Comparison of ENCODE assay signal across 9 cellular contexts in genomic region chr14:50335389-50335788, GRCh38. TPM values are rescaled to one million over a fixed set of nuclear protein-coding genes. Genes with fewer than 3 reads are reported as not detected.
DNase-seq lines count a peak whose midpoint lies in the region; ATAC-seq and TF ChIP-seq lines count a peak whose summit lies in the region.
"Had no signal": no experiment of that assay in that cellular context is flagged by ENCODE, and none has a peak within 500 bp of the region (broad histone marks: within the 10 kb centered on the region; RNA-seq: fewer than 3 reads in every experiment).

No MANE protein-coding gene starts in this region.

- H3K79me2 ChIP-seq in SK-N-SH (ENCODE audit: insufficient read depth): no peaks in the 10 kb centered on the region

- peak overlapping the region; percentile 24 for H3K27ac Mint-ChIP-seq in activated CD4-positive, alpha-beta memory T cell treated with anti-CD3 and anti-CD28 coated beads for 36 hours
- no peak overlapping the region for H3K27ac Mint-ChIP-seq in activated CD4-positive, alpha-beta memory T cell treated with anti-CD3 and anti-CD28 coated beads, Interleukin-2, amount 10 ng/mL, durations not matched to agents 7 days and 5 days

- no peaks in the 10 kb centered on the region for H3F3A ChIP-seq in SK-N-SH (replicated peaks; ENCODE audit: insufficient read depth)

- no peak overlapping the region for H3K9ac ChIP-seq in SK-N-SH

- peak; percentile 16; the same call in 1 of the 2 replicates for TF ChIP-seq CTCF in SK-N-SH (IDR thresholded peaks at IDR 0.05)

- H3K4me1 Mint-ChIP-seq in activated CD4-positive, alpha-beta memory T cell treated with anti-CD3 and anti-CD28 coated beads for 36 hours (ENCODE audit: low read depth): peaks cover 11% of the 10 kb centered on the region
- peaks cover 8% of the 10 kb centered on the region for H3K4me1 Mint-ChIP-seq in activated CD4-positive, alpha-beta memory T cell treated with anti-CD3 and anti-CD28 coated beads, Interleukin-2, amount 10 ng/mL, durations not matched to agents 7 days and 5 days

- 0 out of 2 replicates have a peak, but pooled peaks have one; percentile 30 for TF ChIP-seq RAD21 in SK-N-SH (IDR thresholded peaks at IDR 0.05; ENCODE audit: low read length)

- H3K4me2 ChIP-seq in SK-N-SH: peak overlapping the region; percentile 62

- H3K9me3 Mint-ChIP-seq in activated CD4-positive, alpha-beta memory T cell treated with anti-CD3 and anti-CD28 coated beads for 36 hours: no peaks in the 10 kb centered on the region
- H3K9me3 Mint-ChIP-seq in activated CD4-positive, alpha-beta memory T cell treated with anti-CD3 and anti-CD28 coated beads, Interleukin-2, amount 10 ng/mL, durations not matched to agents 7 days and 5 days: no peaks in the 10 kb centered on the region

- CTCF ChIA-PET in activated CD4-positive, alpha-beta memory T cell treated with anti-CD3 and anti-CD28 coated beads for 36 hours (lab: Charles Lee): interaction anchor here (0.6 to 1.4 kb wide), 4 partner anchors 9 to 493 kb away, joined by 3 to 4 read pairs (median 3); partner anchors contain the start of gene MAP4K5
- CTCF ChIA-PET in activated CD4-positive, alpha-beta memory T cell treated with anti-CD3 and anti-CD28 coated beads, Interleukin-2, amount 10 ng/mL, durations not matched to agents 7 days and 5 days (lab: Charles Lee): interaction anchor here (2.0 kb wide), 1 partner anchor 14 kb away, joined by 7 read pairs; no protein-coding TSS in a partner anchor
- CTCF ChIA-PET in SK-N-SH (lab: Yijun Ruan, JAX): interaction anchor here (0.6 to 11.1 kb wide), 9 partner anchors 9 to 473 kb away, joined by 3 to 140 read pairs (median 4); partner anchors contain the start of gene MAP4K5

- H3K4me3 Mint-ChIP-seq in activated CD4-positive, alpha-beta memory T cell treated with anti-CD3 and anti-CD28 coated beads for 36 hours: no peak overlapping the region
- no peak overlapping the region for H3K4me3 Mint-ChIP-seq in activated CD4-positive, alpha-beta memory T cell treated with anti-CD3 and anti-CD28 coated beads, Interleukin-2, amount 10 ng/mL, durations not matched to agents 7 days and 5 days

- H3K36me3 Mint-ChIP-seq in activated CD4-positive, alpha-beta memory T cell treated with anti-CD3 and anti-CD28 coated beads for 36 hours: no peaks in the 10 kb centered on the region
- peaks cover 11% of the 10 kb centered on the region for H3K36me3 Mint-ChIP-seq in activated CD4-positive, alpha-beta memory T cell treated with anti-CD3 and anti-CD28 coated beads, Interleukin-2, amount 10 ng/mL, durations not matched to agents 7 days and 5 days (ENCODE audit: low read depth)

- no peak for TF ChIP-seq EP300 in SK-N-SH (IDR thresholded peaks at IDR 0.05; ENCODE audit: borderline replicate concordance in 1 of 2, low read depth in 1 of 2, low read length in 1 of 2)

- POLR2A ChIA-PET in activated CD4-positive, alpha-beta memory T cell treated with anti-CD3 and anti-CD28 coated beads for 36 hours (lab: Charles Lee): interaction anchor here (1.5 kb wide), 1 partner anchor 9 kb away, joined by 5 read pairs; no protein-coding TSS in a partner anchor
- POLR2A ChIA-PET in activated CD4-positive, alpha-beta memory T cell treated with anti-CD3 and anti-CD28 coated beads, Interleukin-2, amount 10 ng/mL, durations not matched to agents 7 days and 5 days (lab: Charles Lee): interaction anchor here (1.2 kb wide), 1 partner anchor 29 kb away, joined by 3 read pairs; no protein-coding TSS in a partner anchor
- POLR2A ChIA-PET in SK-N-SH (lab: Yijun Ruan, JAX): interaction anchor here (0.5 to 1.5 kb wide), 7 partner anchors 14 to 436 kb away, joined by 3 to 5 read pairs (median 3); partner anchors contain the start of genes ATL1, CDKL1, MAP4K5 and SAV1

- H3K9me2 ChIP-seq in SK-N-SH: no peaks in the 10 kb centered on the region

- intact Hi-C loops in activated CD4-positive, alpha-beta memory T cell treated with anti-CD3 and anti-CD28 coated beads for 36 hours (cut with micrococcal nuclease): no loop called here
- intact Hi-C loops in head of caudate nucleus (cut with DNase I): no loop called here

- H2AFZ ChIP-seq in SK-N-SH (ENCODE audit: low read depth): 0 out of 2 replicates have a peak overlapping the region, but pooled peaks have one; percentile 49

- H3K27me3 ChIP-seq in SK-N-SH (ENCODE audit: insufficient read depth): no peaks in the 10 kb centered on the region
- H3K27me3 ChIP-seq: SJSA1 had no signal

- no peak for DNase-seq in activated CD4-positive, alpha-beta memory T cell treated with anti-CD3 and anti-CD28 coated beads for 36 hours
- DNase-seq in activated CD4-positive, alpha-beta memory T cell treated with anti-CD3 and anti-CD28 coated beads, Interleukin-2, amount 10 ng/mL, durations not matched to agents 7 days and 5 days: no peak
- peak; percentile 55 for DNase-seq in SK-N-SH
- DNase-seq in head of caudate nucleus: peak; percentile 40 to 87 (median 71)
- peak in 51 of 56 donors; percentile 11 to 90 (median 65) for DNase-seq in nucleus accumbens (lab: John Stamatoyannopoulos, UW)
- no peak for DNase-seq in SKM-1 (lab: John Stamatoyannopoulos, UW; ENCODE audit: unreplicated experiment)

- peaks cover 0 to under 1% of the 10 kb centered on the region in 2 experiments for H3K36me3 ChIP-seq in SK-N-SH (replicated peaks in 1 of 2; ENCODE audit: control insufficient read depth in 1 of 2, insufficient read depth in 2 of 2, low read length in 1 of 2)
- H3K36me3 ChIP-seq: SJSA1 had no signal

- H3K4me3 ChIP-seq in SK-N-SH (ENCODE audit: low read depth in 2 of 2, low read length in 1 of 2): no peak overlapping the region
- H3K4me3 ChIP-seq: SJSA1 had no signal

- no peaks in the 10 kb centered on the region for H3K9me3 ChIP-seq in SK-N-SH
- H3K9me3 ChIP-seq: SJSA1 had no signal

- peak overlapping the region; percentile 49 to 98; a peak in 3 of 4 replicates for H3K27ac ChIP-seq in SK-N-SH (ENCODE audit: low read depth in 2 of 2, low read length in 1 of 2)
- H3K27ac ChIP-seq: SJSA1 had no signal

- H3K4me1 ChIP-seq in SK-N-SH (ENCODE audit: control insufficient read depth in 1 of 2, insufficient read depth in 2 of 2, low read depth in 1 of 2, low read length in 1 of 2): peaks cover 17 to 25% of the 10 kb centered on the region in 2 experiments; a peak in 3 of 4 replicates

- ATAC-seq in GM21390 (IDR thresholded peaks at IDR 0.05; ENCODE audit: unreplicated experiment): no peak
- ATAC-seq in HG02588 (IDR thresholded peaks at IDR 0.05; ENCODE audit: unreplicated experiment): no peak

- H3K27me3 Mint-ChIP-seq in activated CD4-positive, alpha-beta memory T cell treated with anti-CD3 and anti-CD28 coated beads for 36 hours: no peaks in the 10 kb centered on the region
- no peaks in the 10 kb centered on the region for H3K27me3 Mint-ChIP-seq in activated CD4-positive, alpha-beta memory T cell treated with anti-CD3 and anti-CD28 coated beads, Interleukin-2, amount 10 ng/mL, durations not matched to agents 7 days and 5 days

- 23% methylated on average over 7 of the region's 7 CpGs for WGBS in SK-N-SH (ENCODE audit: low lambda C conversion rate)

- no peaks in the 10 kb centered on the region for H4K20me1 ChIP-seq in SK-N-SH (ENCODE audit: insufficient read depth)

TF ChIP-seq in SK-N-SH, 30 proteins besides CTCF, POLR2A, EP300 and RAD21 (continues in another document):
- no peak for TF ChIP-seq TAF1 (IDR thresholded peaks at IDR 0.05; ENCODE audit: borderline replicate concordance, low read depth, low read length)
- peak; percentile 61 for TF ChIP-seq USF2 (IDR thresholded peaks at IDR 0.05; ENCODE audit: borderline replicate concordance, low read depth, low read length)
- TF ChIP-seq MAX (IDR thresholded peaks at IDR 0.05; ENCODE audit: low read depth): no peak
- TF ChIP-seq TCF12 (IDR thresholded peaks at IDR 0.05): no peak
- TF ChIP-seq SIN3A (IDR thresholded peaks at IDR 0.05; ENCODE audit: borderline replicate concordance, low read depth, low read length): 0 out of 2 replicates have a peak, but pooled peaks have one; percentile 13

RNA-seq across cellular contexts. Expression of gene DMAC2L, which starts 23.3 kb away (rescaled TPM):
- 10 to 100 TPM; 13.4 to 13.9 TPM for total RNA-seq in activated CD4-positive, alpha-beta memory T cell treated with anti-CD3 and anti-CD28 coated beads for 36 hours
- total RNA-seq in activated CD4-positive, alpha-beta memory T cell treated with anti-CD3 and anti-CD28 coated beads, Interleukin-2, amount 10 ng/mL, durations not matched to agents 7 days and 5 days: 10 to 100 TPM; 12.2 to 12.6 TPM
- polyA plus RNA-seq in SK-N-SH (2012; rRNA removed): 20.3 and 22.7 TPM in 2 replicates
- polyA plus RNA-seq in SK-N-SH (2012; cell fraction: cytosol; rRNA removed): 18.4 and 21.9 TPM in 2 replicates
- 12.5 and 21.6 TPM in 2 replicates for polyA plus RNA-seq in SK-N-SH (2012; cell fraction: nucleus; rRNA removed)

RNA-seq across cellular contexts. Expression of gene L2HGDH, which starts 23.4 kb away (rescaled TPM):
- 10 to 100 TPM; 15.0 to 15.2 TPM for total RNA-seq in activated CD4-positive, alpha-beta memory T cell treated with anti-CD3 and anti-CD28 coated beads for 36 hours
- total RNA-seq in activated CD4-positive, alpha-beta memory T cell treated with anti-CD3 and anti-CD28 coated beads, Interleukin-2, amount 10 ng/mL, durations not matched to agents 7 days and 5 days: 10 to 100 TPM in 1 of 2 experiments, 1 to 10 TPM in 1; 9.7 to 10.0 TPM
- polyA plus RNA-seq in SK-N-SH (2012; rRNA removed): 5.4 and 8.4 TPM in 2 replicates
- 6.0 and 6.2 TPM in 2 replicates for polyA plus RNA-seq in SK-N-SH (2012; cell fraction: cytosol; rRNA removed)
- 4.3 and 5.2 TPM in 2 replicates for polyA plus RNA-seq in SK-N-SH (2012; cell fraction: nucleus; rRNA removed)

Comparison
In these comparisons a context has a peak if more than half of its experiments do, and no peak if none do; other contexts are left out.
1. DNase-seq: peak in SK-N-SH (single experiment), head of caudate nucleus (42 of 42) and nucleus accumbens (51 of 56); none in activated CD4-positive, alpha-beta memory T cell treated with anti-CD3 and anti-CD28 coated beads for 36 hours (single experiment), activated CD4-positive, alpha-beta memory T cell treated with anti-CD3 and anti-CD28 coated beads, Interleukin-2, amount 10 ng/mL, durations not matched to agents 7 days and 5 days (single experiment) and SKM-1 (single experiment).